8 cellular contexts compared by ENCODE assay signal in genomic region chr1:92951141-92951582, GRCh38. TPM values are rescaled to one million over a fixed set of nuclear protein-coding genes. Genes with fewer than 3 reads are reported as not detected.
DNase-seq lines count a peak whose midpoint lies in the region; ATAC-seq and TF ChIP-seq lines count a peak whose summit lies in the region.

No MANE protein-coding gene starts in this region.

- no peaks in the 10 kb centered on the region for H3K27me3 ChIP-seq in BLaER1
- H3K27me3 ChIP-seq in PC-9 (ENCODE audit: insufficient read depth, low read depth), result no peaks in the 10 kb centered on the region
- no peaks in the 10 kb centered on the region for H3K27me3 ChIP-seq in H7 (ENCODE audit: control insufficient read depth, insufficient read depth, low read length)

- H3F3A ChIP-seq in PC-9 (ENCODE audit: insufficient read depth, low read depth), result peaks cover 15% of the 10 kb centered on the region

- H3K9ac ChIP-seq in BLaER1, result peak overlapping the region; percentile 53; the same call in 1 of the 2 replicates

- H3K9me3 ChIP-seq in BLaER1, result no peaks in the 10 kb centered on the region
- H3K9me3 ChIP-seq in PC-9 (ENCODE audit: insufficient read depth, low read depth), result no peaks in the 10 kb centered on the region

- no peak overlapping the region for H3K4me3 ChIP-seq in BLaER1
- peak overlapping the region; percentile 22; the same call in 1 of the 2 replicates for H3K4me3 ChIP-seq in PC-9
- no peak overlapping the region for H3K4me3 ChIP-seq in H7 (ENCODE audit: insufficient read depth, low read depth, low read length)

- ATAC-seq in GM18519 (IDR thresholded peaks at IDR 0.05; ENCODE audit: low FRiP score, unreplicated experiment) (peak; percentile 33), HG02973 (IDR thresholded peaks at IDR 0.05; ENCODE audit: unreplicated experiment) (peak; percentile 56)

- H4K20me1 ChIP-seq in BLaER1 (no peaks in the 10 kb centered on the region), PC-9 (ENCODE audit: insufficient read depth) (no peaks in the 10 kb centered on the region)

- no peaks in the 10 kb centered on the region for H3K9me2 ChIP-seq in PC-9 (ENCODE audit: insufficient read depth)

- peak; percentile 22 to 79 for DNase-seq in PC-9
- peak; percentile 92 for DNase-seq in fibroblast of gingiva (ENCODE audit: low read depth)
- DNase-seq in H7, result no peak
- no peak for DNase-seq in NCI-H2081 (lab: John Stamatoyannopoulos, UW)

- no peak for TF ChIP-seq CTCF in PC-9 (conservative IDR thresholded peaks at IDR 0.05)

- H3K36me3 ChIP-seq in BLaER1 (no peaks in the 10 kb centered on the region), PC-9 (ENCODE audit: low read depth) (no peaks in the 10 kb centered on the region), H7 (replicated peaks; ENCODE audit: control insufficient read depth, insufficient read depth, low read length) (no peaks in the 10 kb centered on the region)

- POLR2A ChIA-PET in PC-9 (lab: Charles Lee; ENCODE audit: unreplicated experiment), result interaction anchor here (0.6 to 0.7 kb wide), 5 partner anchors 17 to 161 kb away, joined by 4 to 12 read pairs (median 5); partner anchors contain the start of gene RPL5

- intact Hi-C loops in PC-9 (cut with micrococcal nuclease; ENCODE audit: unreplicated experiment), result no loop called here

- H3K4me2 ChIP-seq in BLaER1 (peak overlapping the region; percentile 75), PC-9 (peak overlapping the region; percentile 49)

- peaks cover 50% of the 10 kb centered on the region for H3K79me2 ChIP-seq in PC-9 (ENCODE audit: low read depth)

- BruUV-seq in PC-9 (replicated peaks; lab: Mats Ljungman, UMichigan), result TSS peak; percentile 24

- peak overlapping the region; percentile 73; the same call in 1 of the 2 replicates for H3K27ac ChIP-seq in BLaER1
- peak overlapping the region; percentile 86 for H3K27ac ChIP-seq in PC-9
- peak overlapping the region; percentile 91 for H3K27ac ChIP-seq in temporal lobe (ENCODE audit: low read depth, low read length)

- H2AFZ ChIP-seq in PC-9, result peak overlapping the region; percentile 65

- CTCF ChIA-PET in PC-9 (lab: Charles Lee), result interaction anchor here (0.9 kb wide), 1 partner anchor 9 kb away, joined by 4 read pairs; no protein-coding TSS in a partner anchor

- H3K4me1 ChIP-seq in BLaER1 (peaks cover 47% of the 10 kb centered on the region), PC-9 (replicated peaks; ENCODE audit: insufficient read depth) (peaks cover 26% of the 10 kb centered on the region)

RNA-seq across cellular contexts. Expression of gene DIPK1A, which starts 10.1 kb away (rescaled TPM):
- total RNA-seq in PC-9 (2021), result 10.5 and 11.2 TPM in 2 replicates
- total RNA-seq in temporal lobe, result 19.2 TPM
- 3.1 and 3.4 TPM in 2 replicates for total RNA-seq in H7 (2014; rRNA removed; shearing (Covaris generic))

Comparison
In these comparisons a context has a peak if more than half of its experiments do, and no peak if none do; other contexts are left out.
1. DNase-seq: peak in PC-9 (2 of 2) and fibroblast of gingiva (single experiment); none in H7 (single experiment) and NCI-H2081 (0 of 2).
2. Peak in every context shown above with its lines, with median percentiles within 50 percentile points of each other: H3K27ac ChIP-seq.